ENCODE assay signal across 24 cellular contexts in genomic region chr5:143649869-143650268, GRCh38.
A peak's percentile ranks its signal among the peaks of the same experiment; 100 is the strongest.
DNase-seq lines count a peak whose midpoint lies in the region; ATAC-seq and TF ChIP-seq lines count a peak whose summit lies in the region.
"Had no signal": no experiment of that assay in that cellular context is flagged by ENCODE, and none has a peak within 500 bp of the region (broad histone marks: within the 10 kb centered on the region; RNA-seq: fewer than 3 reads in every experiment).

No MANE protein-coding gene starts in this region.

- H3K4me3 ChIP-seq in AG10803 (ENCODE audit: low read length) = no peak overlapping the region
- H3K4me3 ChIP-seq in GM23248 = no peak overlapping the region
- no peak overlapping the region for H3K4me3 ChIP-seq in ascending aorta
- H3K4me3 ChIP-seq: mucosa of descending colon, testis had no signal

- H3K4me1 ChIP-seq in GM23248 (ENCODE audit: insufficient read depth) = peaks cover 12% of the 10 kb centered on the region; the same call in 1 of the 2 replicates
- no peaks in the 10 kb centered on the region for H3K4me1 ChIP-seq in ascending aorta
- H3K4me1 ChIP-seq: testis had no signal

- H3K9me3 Mint-ChIP-seq in nephron = peaks cover 3% of the 10 kb centered on the region
- H3K9me3 Mint-ChIP-seq: activated CD4-positive, alpha-beta T cell treated with anti-CD3 and anti-CD28 coated beads, Interleukin-2, amount 10 ng/mL, durations not matched to agents 7 days and 5 days; neural crest cell had no signal

- in situ Hi-C loops in GM23248 (cut with MboI) = no loop called here

- no peaks in the 10 kb centered on the region for H3K9me2 ChIP-seq in GM23248 (ENCODE audit: insufficient read depth)

- ATAC-seq in SK-N-SH treated with all-trans-retinoic acid at 6 μM for 48 hours = no peak
- ATAC-seq in HG03432 (IDR thresholded peaks at IDR 0.05; ENCODE audit: unreplicated experiment) = no peak
- ATAC-seq in GM21737 (IDR thresholded peaks at IDR 0.05; ENCODE audit: unreplicated experiment) = no peak
- ATAC-seq: mucosa of descending colon; stimulated activated naive B cell treated with anti-CD40 and anti-IgM and Interleukin-4, amounts not matched to agents 10 μg/mL and 1 μg/mL and 100 μg/mL, for 72 hours had no signal

- H2AFZ ChIP-seq in GM23248 = peak overlapping the region; percentile 8; the same call in 1 of the 2 replicates

- H3K9ac ChIP-seq in GM23248 = no peak overlapping the region

- peak; percentile 87 for DNase-seq in AG10803 (ENCODE audit: low read depth)
- peak; percentile 43 for DNase-seq in GM23248
- peak; percentile 60 for DNase-seq in dedifferentiated amniotic fluid mesenchymal stem cell (ENCODE audit: extremely low spot score)
- DNase-seq in ascending aorta (ENCODE audit: low spot score in 2 of 2) = no peak
- DNase-seq: activated CD4-positive, alpha-beta T cell treated with anti-CD3 and anti-CD28 coated beads, Interleukin-2, amount 10 ng/mL, durations not matched to agents 7 days and 5 days; activated gamma-delta T cell; activated T-cell treated with anti-CD3 and anti-CD28 coated beads, Interleukin-2, amount 50 U/mL, for 24 hours; CD4-positive, CD25-positive, alpha-beta regulatory T cell; H7; head of caudate nucleus; kidney glomerular epithelial cell; mucosa of descending colon; NCI-H1417 treated with DMSO at 0.1 percent for 48 hours; NCI-H2081 treated with DMSO at 0.1 percent for 48 hours; NCI-H226; OCI-M1; stimulated activated CD4-positive, alpha-beta T cell treated with anti-CD3 and anti-CD28 coated beads, Interleukin-4, amount 100 ng/mL, for 4 hours; stimulated activated naive B cell treated with anti-CD40 and anti-IgM and Interleukin-4, amounts not matched to agents 10 μg/mL and 1 μg/mL and 100 μg/mL, for 72 hours had no signal

- peaks cover 4% of the 10 kb centered on the region for H3K27me3 Mint-ChIP-seq in nephron (ENCODE audit: low read depth)
- H3K27me3 Mint-ChIP-seq: activated CD4-positive, alpha-beta T cell treated with anti-CD3 and anti-CD28 coated beads, Interleukin-2, amount 10 ng/mL, durations not matched to agents 7 days and 5 days; activated T-cell treated with anti-CD3 and anti-CD28 coated beads, Interleukin-2, amount 50 U/mL, for 24 hours; CD4-positive, CD25-positive, alpha-beta regulatory T cell; stimulated activated naive B cell treated with anti-CD40 and anti-IgM and Interleukin-4, amounts not matched to agents 10 μg/mL and 1 μg/mL and 100 μg/mL, for 72 hours had no signal

- no peak for TF ChIP-seq CTCF in AG10803 (conservative IDR thresholded peaks at IDR 0.05; ENCODE audit: low read length)
- TF ChIP-seq CTCF in nephron (IDR thresholded peaks at IDR 0.05; ENCODE audit: unreplicated experiment in 3 of 3) = no peak
- no peak for TF ChIP-seq CTCF in ascending aorta (IDR thresholded peaks at IDR 0.05)

- H3F3A ChIP-seq in GM23248 (ENCODE audit: insufficient read depth) = peaks cover 15% of the 10 kb centered on the region

- no peak overlapping the region for H3K4me2 ChIP-seq in GM23248 (ENCODE audit: unreplicated experiment)

- H4K20me1 ChIP-seq in GM23248 (ENCODE audit: insufficient read depth) = no peaks in the 10 kb centered on the region

- H3K36me3 ChIP-seq in GM23248 (ENCODE audit: low read depth) (no peaks in the 10 kb centered on the region), ascending aorta (no peaks in the 10 kb centered on the region)

- H3K9me3 ChIP-seq in GM23248 (ENCODE audit: low read depth) (no peaks in the 10 kb centered on the region), ascending aorta (no peaks in the 10 kb centered on the region)
- H3K9me3 ChIP-seq: mucosa of descending colon, testis had no signal

- no peaks in the 10 kb centered on the region for H3K27me3 ChIP-seq in GM23248 (replicated peaks; ENCODE audit: insufficient read depth)
- H3K27me3 ChIP-seq in ascending aorta = no peaks in the 10 kb centered on the region
- H3K27me3 ChIP-seq: testis had no signal

- H3K27ac ChIP-seq in GM23248 (0 out of 2 replicates have a peak overlapping the region, but pooled peaks have one; percentile 0), ascending aorta (no peak overlapping the region)
- H3K27ac ChIP-seq: testis had no signal

- no peaks in the 10 kb centered on the region for H3K36me3 Mint-ChIP-seq in nephron (ENCODE audit: low read depth)
- H3K36me3 Mint-ChIP-seq: CD4-positive, CD25-positive, alpha-beta regulatory T cell; stimulated activated naive B cell treated with anti-CD40 and anti-IgM and Interleukin-4, amounts not matched to agents 10 μg/mL and 1 μg/mL and 100 μg/mL, for 72 hours had no signal

- H3K27ac Mint-ChIP-seq in nephron = peak overlapping the region in 2 of 3 experiments; percentile 28 to 42
- H3K27ac Mint-ChIP-seq: activated CD4-positive, alpha-beta T cell treated with anti-CD3 and anti-CD28 coated beads, Interleukin-2, amount 10 ng/mL, durations not matched to agents 7 days and 5 days; activated T-cell treated with anti-CD3 and anti-CD28 coated beads, Interleukin-2, amount 50 U/mL, for 24 hours; CD4-positive, CD25-positive, alpha-beta regulatory T cell; stimulated activated naive B cell treated with anti-CD40 and anti-IgM and Interleukin-4, amounts not matched to agents 10 μg/mL and 1 μg/mL and 100 μg/mL, for 72 hours had no signal

- intact Hi-C loops in ascending aorta (cut with DNase I) = no loop called here

- no peak overlapping the region for H3K4me3 Mint-ChIP-seq in nephron
- H3K4me3 Mint-ChIP-seq: activated CD4-positive, alpha-beta T cell treated with anti-CD3 and anti-CD28 coated beads, Interleukin-2, amount 10 ng/mL, durations not matched to agents 7 days and 5 days; activated T-cell treated with anti-CD3 and anti-CD28 coated beads, Interleukin-2, amount 50 U/mL, for 24 hours; CD4-positive, CD25-positive, alpha-beta regulatory T cell; neural crest cell; stimulated activated naive B cell treated with anti-CD40 and anti-IgM and Interleukin-4, amounts not matched to agents 10 μg/mL and 1 μg/mL and 100 μg/mL, for 72 hours had no signal

- H3K4me1 Mint-ChIP-seq in nephron = peaks cover 49% of the 10 kb centered on the region
- H3K4me1 Mint-ChIP-seq: activated CD4-positive, alpha-beta T cell treated with anti-CD3 and anti-CD28 coated beads, Interleukin-2, amount 10 ng/mL, durations not matched to agents 7 days and 5 days; neural crest cell had no signal

- H3K79me2 ChIP-seq in GM23248 (ENCODE audit: insufficient read depth) = no peaks in the 10 kb centered on the region

TF ChIP-seq in SK-N-SH treated with all-trans-retinoic acid at 6 μM for 48 hours, 23 proteins besides CTCF, POLR2A, EP300 and RAD21:
- no peak for TF ChIP-seq CREB5 (CRISPR knock-in tag; IDR thresholded peaks at IDR 0.05; ENCODE audit: low read depth)
- TF ChIP-seq RARB (CRISPR knock-in tag; IDR thresholded peaks at IDR 0.05) = no peak
- no peak for TF ChIP-seq GLIS3 (CRISPR knock-in tag; IDR thresholded peaks at IDR 0.05)
- no peak for TF ChIP-seq ZFP30 (CRISPR knock-in tag; IDR thresholded peaks at IDR 0.05)
- TF ChIP-seq BACH2 (CRISPR knock-in tag; IDR thresholded peaks at IDR 0.05; ENCODE audit: borderline replicate concordance) = no peak
- no peak for TF ChIP-seq ZFP3 (CRISPR knock-in tag; IDR thresholded peaks at IDR 0.05)
- TF ChIP-seq CSRNP3 (CRISPR knock-in tag; IDR thresholded peaks at IDR 0.05) = no peak
- no peak for TF ChIP-seq PATZ1 (CRISPR knock-in tag; IDR thresholded peaks at IDR 0.05; ENCODE audit: borderline replicate concordance)
- TF ChIP-seq ARNTL (CRISPR knock-in tag; IDR thresholded peaks at IDR 0.05; ENCODE audit: borderline replicate concordance, low read depth) = no peak
- no peak for TF ChIP-seq TOX (CRISPR knock-in tag; IDR thresholded peaks at IDR 0.05; ENCODE audit: borderline replicate concordance)

Comparison
In these comparisons a context has a peak if more than half of its experiments do, and no peak if none do; other contexts are left out.
1. DNase-seq: peak in AG10803 (single experiment), GM23248 (single experiment) and dedifferentiated amniotic fluid mesenchymal stem cell (single experiment); none in ascending aorta (0 of 2).